Comparison of ENCODE assay signal across 20 cellular contexts in the genomic region with DNA sequence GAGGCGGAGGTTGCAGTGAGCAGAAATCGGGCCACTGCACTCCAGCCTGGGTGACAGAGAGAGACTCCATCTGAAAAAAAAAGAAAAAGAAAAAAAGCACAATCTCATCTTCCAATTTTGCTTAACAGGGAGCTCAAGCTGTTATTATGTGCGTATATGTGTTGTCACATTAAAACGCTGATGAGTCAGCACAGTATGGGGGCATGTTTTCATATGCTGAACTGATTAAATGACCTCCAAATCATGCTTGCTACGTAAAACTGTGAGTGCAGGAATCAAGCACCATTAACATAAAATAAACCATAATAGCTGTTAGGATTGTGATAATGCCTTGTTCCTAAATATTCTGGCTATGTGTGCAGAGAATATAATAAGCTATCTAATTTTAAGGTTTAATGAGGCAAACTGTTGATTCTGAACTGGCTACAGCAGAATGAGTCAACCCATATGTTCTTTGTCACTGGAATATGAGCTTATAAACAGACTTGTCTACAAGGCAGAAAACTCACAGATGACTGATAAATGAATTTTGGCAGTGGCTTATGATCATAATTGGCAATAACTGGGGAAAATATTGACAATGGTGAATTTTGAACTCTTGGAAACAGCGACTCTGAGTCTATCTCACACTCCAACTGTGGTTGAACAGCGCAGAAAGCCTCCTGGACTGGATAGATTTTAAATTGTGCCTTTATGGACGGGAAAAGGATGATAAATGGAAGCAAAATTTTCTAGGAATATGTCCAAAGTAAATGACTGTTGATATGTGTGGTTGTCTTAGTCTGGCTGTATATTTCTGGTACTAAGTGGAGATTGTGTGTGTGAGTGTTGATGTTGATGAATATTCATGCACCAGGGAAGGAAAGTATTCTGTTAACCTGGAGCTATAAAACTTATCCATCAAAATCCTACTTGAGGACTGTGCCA.
A peak's percentile ranks its signal among the peaks of the same experiment; 100 is the strongest.
DNase-seq lines count a peak whose midpoint lies in the region; ATAC-seq, FAIRE-seq and TF ChIP-seq lines count a peak whose summit lies in the region.
"Had no signal": no experiment of that assay in that cellular context is flagged by ENCODE, and none has a peak within 500 bp of the region (broad histone marks: within the 10 kb centered on the region; RNA-seq: fewer than 3 reads in every experiment).

No MANE protein-coding gene starts in this region.

- no peak overlapping the region for H3K27ac Mint-ChIP-seq in endodermal cell
- H3K27ac Mint-ChIP-seq: activated naive CD4-positive, alpha-beta T cell treated with anti-CD3 and anti-CD28 coated beads for 36 hours; CD8-positive, alpha-beta T cell; H9; naive B cell; stimulated activated naive CD8-positive, alpha-beta T cell treated with anti-CD3 and anti-CD28 coated beads, Interleukin-15, Interleukin-2, amounts not matched to agents 100 ng/mL and 50 ng/mL, for 24 hours; T-cell had no signal

- no peaks in the 10 kb centered on the region for H3K36me3 Mint-ChIP-seq in endodermal cell (ENCODE audit: low read depth)
- H3K36me3 Mint-ChIP-seq: CD8-positive, alpha-beta T cell; naive B cell; T-cell had no signal

- no peak for FAIRE-seq in GM12892 (lab: Jason Lieb, UNC)

- no peaks in the 10 kb centered on the region for H3K27me3 Mint-ChIP-seq in endodermal cell (ENCODE audit: insufficient read depth)

- H3K4me3 Mint-ChIP-seq in endodermal cell = no peak overlapping the region
- H3K4me3 Mint-ChIP-seq: activated naive CD4-positive, alpha-beta T cell treated with anti-CD3 and anti-CD28 coated beads for 36 hours; CD8-positive, alpha-beta T cell; central memory CD8-positive, alpha-beta T cell; H9; naive B cell; stimulated activated naive CD8-positive, alpha-beta T cell treated with anti-CD3 and anti-CD28 coated beads, Interleukin-15, Interleukin-2, amounts not matched to agents 100 ng/mL and 50 ng/mL, for 24 hours; T-cell had no signal

- no peaks in the 10 kb centered on the region for H3K27me3 ChIP-seq in endodermal cell (ENCODE audit: control insufficient read depth, insufficient read depth, low read length, poor library complexity, severe bottlenecking)
- H3K27me3 ChIP-seq in skeletal muscle satellite cell (ENCODE audit: control insufficient read depth, insufficient read depth, low read length) = no peaks in the 10 kb centered on the region
- H3K27me3 ChIP-seq: sigmoid colon had no signal

- peaks cover 4% of the 10 kb centered on the region for H3K4me1 Mint-ChIP-seq in endodermal cell
- H3K4me1 Mint-ChIP-seq: central memory CD8-positive, alpha-beta T cell; naive B cell; T-cell had no signal

- H3K4me2 ChIP-seq in skeletal muscle satellite cell (ENCODE audit: low read length) = peak overlapping the region; percentile 5

- TF ChIP-seq CTCF in endodermal cell (conservative IDR thresholded peaks at IDR 0.05) = no peak

- no peak overlapping the region for H3K4me3 ChIP-seq in endodermal cell (ENCODE audit: low read length)
- no peak overlapping the region for H3K4me3 ChIP-seq in skeletal muscle satellite cell (ENCODE audit: low read length)
- H3K4me3 ChIP-seq: sigmoid colon had no signal

- peak overlapping the region; percentile 9 for H3K27ac ChIP-seq in endodermal cell (ENCODE audit: low read depth, low read length)
- H3K27ac ChIP-seq: HL-60, sigmoid colon had no signal

- ATAC-seq in HG02981 (IDR thresholded peaks at IDR 0.05; ENCODE audit: unreplicated experiment) = no peak
- ATAC-seq: CD8-positive, alpha-beta T cell; left colon; T-cell had no signal

- 79 to 80% methylated on average over 4 to 8 of the region's 8 CpGs for WGBS in endodermal cell (ENCODE audit: insufficient coverage in 1 of 2, insufficient read length in 1 of 2), 2 experiments

- H3K9me3 ChIP-seq in endodermal cell (ENCODE audit: control insufficient read depth, low read length) (peaks cover 11% of the 10 kb centered on the region), skeletal muscle satellite cell (replicated peaks; ENCODE audit: low read length) (no peaks in the 10 kb centered on the region)
- H3K9me3 ChIP-seq: sigmoid colon had no signal

- H3K9me3 Mint-ChIP-seq in endodermal cell = no peaks in the 10 kb centered on the region
- H3K9me3 Mint-ChIP-seq: activated naive CD4-positive, alpha-beta T cell treated with anti-CD3 and anti-CD28 coated beads for 36 hours; CD8-positive, alpha-beta T cell; central memory CD8-positive, alpha-beta T cell; H9; stimulated activated naive CD8-positive, alpha-beta T cell treated with anti-CD3 and anti-CD28 coated beads, Interleukin-15, Interleukin-2, amounts not matched to agents 100 ng/mL and 50 ng/mL, for 24 hours; T-cell had no signal

- H3K36me3 ChIP-seq in endodermal cell (ENCODE audit: control insufficient read depth, insufficient read depth, low read length) (no peaks in the 10 kb centered on the region), skeletal muscle satellite cell (ENCODE audit: insufficient read depth, low read length) (no peaks in the 10 kb centered on the region)
- H3K36me3 ChIP-seq: sigmoid colon had no signal

- no peak for TF ChIP-seq POLR2A in GM12892 (IDR thresholded peaks at IDR 0.05; ENCODE audit: low read depth, low read length)

- H3K9ac ChIP-seq in endodermal cell (ENCODE audit: extremely low read depth, low read length, poor library complexity, severe bottlenecking) (no peak overlapping the region), skeletal muscle satellite cell (ENCODE audit: low read depth, low read length) (no peak overlapping the region)

- peak; percentile 22 for DNase-seq in NCI-H748 (lab: John Stamatoyannopoulos, UW; ENCODE audit: unreplicated experiment)
- DNase-seq in NCI-H748 treated with DMSO at 0.1 percent for 48 hours (lab: John Stamatoyannopoulos, UW) = no peak
- peak; percentile 89 for DNase-seq in NCI-H2171 treated with DMSO at 0.1 percent for 48 hours (lab: John Stamatoyannopoulos, UW)
- no peak for DNase-seq in endodermal cell
- DNase-seq in GM12892 (ENCODE audit: insufficient read length) = no peak
- DNase-seq in retina = no peak
- DNase-seq: 8988T; activated CD4-positive, CD25-positive, alpha-beta regulatory T cell; activated naive CD4-positive, alpha-beta T cell treated with anti-CD3 and anti-CD28 coated beads for 36 hours; CD8-positive, alpha-beta T cell; H9; left colon; naive B cell; sigmoid colon; T-cell had no signal

- H3K4me1 ChIP-seq in endodermal cell (ENCODE audit: control insufficient read depth, insufficient read depth, low read length) = no peaks in the 10 kb centered on the region
- H3K4me1 ChIP-seq in skeletal muscle satellite cell (ENCODE audit: control insufficient read depth, insufficient read depth, low read length) = peaks cover 14% of the 10 kb centered on the region
- H3K4me1 ChIP-seq: sigmoid colon had no signal

Comparison
In these comparisons a context has a peak if more than half of its experiments do, and no peak if none do; other contexts are left out.
1. DNase-seq: peak in NCI-H748 (single experiment) and NCI-H2171 treated with DMSO at 0.1 percent for 48 hours (single experiment); none in NCI-H748 treated with DMSO at 0.1 percent for 48 hours (single experiment), endodermal cell (single experiment), GM12892 (single experiment) and retina (single experiment).